In genomic region chr2:217551229-217551909, GRCh38 we compare ENCODE assay signal across 1 cellular context.
TF ChIP-seq lines count a peak whose summit lies in the region.

No MANE protein-coding gene starts in this region.

TF ChIP-seq in SK-N-SH, 30 proteins besides CTCF, POLR2A, EP300 and RAD21 (continued from another document):
- TF ChIP-seq PBX3 (IDR thresholded peaks at IDR 0.05): peak; percentile 85
